Comparison of ENCODE assay signal across 2 cellular contexts in the genomic region with DNA sequence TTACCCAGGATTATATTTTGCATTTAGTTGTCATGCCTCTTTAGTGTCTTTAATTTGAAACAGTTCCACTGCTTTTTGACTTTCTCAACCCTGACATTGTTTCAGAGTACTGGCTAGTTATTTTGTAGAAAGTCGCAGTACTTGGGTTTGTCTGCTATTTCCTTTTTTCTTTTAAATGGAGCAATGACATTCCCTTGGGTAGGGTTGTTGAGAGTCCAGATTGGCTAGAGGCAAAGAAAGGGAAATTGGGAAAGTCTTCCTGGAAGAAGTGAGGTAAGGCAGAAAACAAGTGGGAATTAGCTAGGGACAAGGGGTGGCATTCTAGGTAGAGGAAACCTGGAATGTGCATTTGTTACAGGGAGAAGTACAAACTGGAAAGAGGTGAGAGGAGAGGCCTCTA.
TF ChIP-seq lines count a peak whose summit lies in the region.

No MANE protein-coding gene starts in this region.

TF ChIP-seq in liver, 16 proteins besides CTCF, POLR2A, EP300 and RAD21 (continued from another document):
- TF ChIP-seq, protein P1, sequence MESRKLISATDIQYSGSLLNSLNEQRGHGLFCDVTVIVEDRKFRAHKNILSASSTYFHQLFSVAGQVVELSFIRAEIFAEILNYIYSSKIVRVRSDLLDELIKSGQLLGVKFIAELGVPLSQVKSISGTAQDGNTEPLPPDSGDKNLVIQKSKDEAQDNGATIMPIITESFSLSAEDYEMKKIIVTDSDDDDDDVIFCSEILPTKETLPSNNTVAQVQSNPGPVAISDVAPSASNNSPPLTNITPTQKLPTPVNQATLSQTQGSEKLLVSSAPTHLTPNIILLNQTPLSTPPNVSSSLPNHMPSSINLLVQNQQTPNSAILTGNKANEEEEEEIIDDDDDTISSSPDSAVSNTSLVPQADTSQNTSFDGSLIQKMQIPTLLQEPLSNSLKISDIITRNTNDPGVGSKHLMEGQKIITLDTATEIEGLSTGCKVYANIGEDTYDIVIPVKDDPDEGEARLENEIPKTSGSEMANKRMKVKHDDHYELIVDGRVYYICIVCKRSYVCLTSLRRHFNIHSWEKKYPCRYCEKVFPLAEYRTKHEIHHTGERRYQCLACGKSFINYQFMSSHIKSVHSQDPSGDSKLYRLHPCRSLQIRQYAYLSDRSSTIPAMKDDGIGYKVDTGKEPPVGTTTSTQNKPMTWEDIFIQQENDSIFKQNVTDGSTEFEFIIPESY (IDR thresholded peaks at IDR 0.05), result no peak
- TF ChIP-seq SP1 (IDR thresholded peaks at IDR 0.05) (no peak), YY1 (IDR thresholded peaks at IDR 0.05) (no peak), REST (IDR thresholded peaks at IDR 0.05) (no peak), FOXA2 (IDR thresholded peaks at IDR 0.05) (no peak), EGR1 (IDR thresholded peaks at IDR 0.05; ENCODE audit: low read depth in 2 of 2) (no peak), HNF4A (conservative IDR thresholded peaks at IDR 0.05) (no peak), GABPA (IDR thresholded peaks at IDR 0.05 in 1 of 2, conservative IDR thresholded peaks at IDR 0.05 in 1 of 2) (no peak), ATF3 (IDR thresholded peaks at IDR 0.05) (no peak)

TF ChIP-seq in HepG2, 621 proteins besides CTCF, POLR2A, EP300 and RAD21 (continued from another document):
- TF ChIP-seq, protein P2, sequence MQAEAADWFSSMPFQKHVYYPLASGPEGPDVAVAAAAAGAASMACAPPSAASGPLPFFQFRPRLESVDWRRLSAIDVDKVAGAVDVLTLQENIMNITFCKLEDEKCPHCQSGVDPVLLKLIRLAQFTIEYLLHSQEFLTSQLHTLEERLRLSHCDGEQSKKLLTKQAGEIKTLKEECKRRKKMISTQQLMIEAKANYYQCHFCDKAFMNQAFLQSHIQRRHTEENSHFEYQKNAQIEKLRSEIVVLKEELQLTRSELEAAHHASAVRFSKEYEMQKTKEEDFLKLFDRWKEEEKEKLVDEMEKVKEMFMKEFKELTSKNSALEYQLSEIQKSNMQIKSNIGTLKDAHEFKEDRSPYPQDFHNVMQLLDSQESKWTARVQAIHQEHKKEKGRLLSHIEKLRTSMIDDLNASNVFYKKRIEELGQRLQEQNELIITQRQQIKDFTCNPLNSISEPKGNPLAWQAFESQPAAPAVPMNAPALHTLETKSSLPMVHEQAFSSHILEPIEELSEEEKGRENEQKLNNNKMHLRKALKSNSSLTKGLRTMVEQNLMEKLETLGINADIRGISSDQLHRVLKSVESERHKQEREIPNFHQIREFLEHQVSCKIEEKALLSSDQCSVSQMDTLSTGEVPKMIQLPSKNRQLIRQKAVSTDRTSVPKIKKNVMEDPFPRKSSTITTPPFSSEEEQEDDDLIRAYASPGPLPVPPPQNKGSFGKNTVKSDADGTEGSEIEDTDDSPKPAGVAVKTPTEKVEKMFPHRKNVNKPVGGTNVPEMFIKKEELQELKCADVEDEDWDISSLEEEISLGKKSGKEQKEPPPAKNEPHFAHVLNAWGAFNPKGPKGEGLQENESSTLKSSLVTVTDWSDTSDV (CRISPR knock-in tag; IDR thresholded peaks at IDR 0.05), result no peak
- TF ChIP-seq ZBTB49 (CRISPR knock-in tag; IDR thresholded peaks at IDR 0.05; ENCODE audit: borderline replicate concordance) (no peak), MEIS1 (CRISPR knock-in tag; IDR thresholded peaks at IDR 0.05; ENCODE audit: borderline replicate concordance) (no peak), ZKSCAN5 (CRISPR knock-in tag; IDR thresholded peaks at IDR 0.05) (no peak), ZSCAN5A (CRISPR knock-in tag; IDR thresholded peaks at IDR 0.05; ENCODE audit: borderline replicate concordance) (no peak), TBX3 (IDR thresholded peaks at IDR 0.05; ENCODE audit: borderline replicate concordance) (no peak), CBX5 (CRISPR knock-in tag; IDR thresholded peaks at IDR 0.05; ENCODE audit: borderline replicate concordance) (no peak), GZF1 (CRISPR knock-in tag; IDR thresholded peaks at IDR 0.05) (no peak), ZNF7 (CRISPR knock-in tag; IDR thresholded peaks at IDR 0.05) (no peak), SRSF9 (IDR thresholded peaks at IDR 0.05; ENCODE audit: borderline replicate concordance, insufficient read depth, low read depth, low read length, poor library complexity, severe bottlenecking) (no peak)
- TF ChIP-seq, protein P3, sequence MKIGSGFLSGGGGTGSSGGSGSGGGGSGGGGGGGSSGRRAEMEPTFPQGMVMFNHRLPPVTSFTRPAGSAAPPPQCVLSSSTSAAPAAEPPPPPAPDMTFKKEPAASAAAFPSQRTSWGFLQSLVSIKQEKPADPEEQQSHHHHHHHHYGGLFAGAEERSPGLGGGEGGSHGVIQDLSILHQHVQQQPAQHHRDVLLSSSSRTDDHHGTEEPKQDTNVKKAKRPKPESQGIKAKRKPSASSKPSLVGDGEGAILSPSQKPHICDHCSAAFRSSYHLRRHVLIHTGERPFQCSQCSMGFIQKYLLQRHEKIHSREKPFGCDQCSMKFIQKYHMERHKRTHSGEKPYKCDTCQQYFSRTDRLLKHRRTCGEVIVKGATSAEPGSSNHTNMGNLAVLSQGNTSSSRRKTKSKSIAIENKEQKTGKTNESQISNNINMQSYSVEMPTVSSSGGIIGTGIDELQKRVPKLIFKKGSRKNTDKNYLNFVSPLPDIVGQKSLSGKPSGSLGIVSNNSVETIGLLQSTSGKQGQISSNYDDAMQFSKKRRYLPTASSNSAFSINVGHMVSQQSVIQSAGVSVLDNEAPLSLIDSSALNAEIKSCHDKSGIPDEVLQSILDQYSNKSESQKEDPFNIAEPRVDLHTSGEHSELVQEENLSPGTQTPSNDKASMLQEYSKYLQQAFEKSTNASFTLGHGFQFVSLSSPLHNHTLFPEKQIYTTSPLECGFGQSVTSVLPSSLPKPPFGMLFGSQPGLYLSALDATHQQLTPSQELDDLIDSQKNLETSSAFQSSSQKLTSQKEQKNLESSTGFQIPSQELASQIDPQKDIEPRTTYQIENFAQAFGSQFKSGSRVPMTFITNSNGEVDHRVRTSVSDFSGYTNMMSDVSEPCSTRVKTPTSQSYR (CRISPR knock-in tag; IDR thresholded peaks at IDR 0.05; ENCODE audit: borderline replicate concordance), result no peak
- TF ChIP-seq, protein P4, sequence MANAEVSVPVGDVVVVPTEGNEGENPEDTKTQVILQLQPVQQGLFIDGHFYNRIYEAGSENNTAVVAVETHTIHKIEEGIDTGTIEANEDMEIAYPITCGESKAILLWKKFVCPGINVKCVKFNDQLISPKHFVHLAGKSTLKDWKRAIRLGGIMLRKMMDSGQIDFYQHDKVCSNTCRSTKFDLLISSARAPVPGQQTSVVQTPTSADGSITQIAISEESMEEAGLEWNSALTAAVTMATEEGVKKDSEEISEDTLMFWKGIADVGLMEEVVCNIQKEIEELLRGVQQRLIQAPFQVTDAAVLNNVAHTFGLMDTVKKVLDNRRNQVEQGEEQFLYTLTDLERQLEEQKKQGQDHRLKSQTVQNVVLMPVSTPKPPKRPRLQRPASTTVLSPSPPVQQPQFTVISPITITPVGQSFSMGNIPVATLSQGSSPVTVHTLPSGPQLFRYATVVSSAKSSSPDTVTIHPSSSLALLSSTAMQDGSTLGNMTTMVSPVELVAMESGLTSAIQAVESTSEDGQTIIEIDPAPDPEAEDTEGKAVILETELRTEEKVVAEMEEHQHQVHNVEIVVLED (CRISPR knock-in tag; IDR thresholded peaks at IDR 0.05; ENCODE audit: borderline replicate concordance), result no peak
